ENCODE assay signal across 18 cellular contexts in genomic region chr22:38645430-38645829, GRCh38.
"Had no signal": no experiment of that assay in that cellular context is flagged by ENCODE, and none has a peak within 500 bp of the region (broad histone marks: within the 10 kb centered on the region; RNA-seq: fewer than 3 reads in every experiment).

No MANE protein-coding gene starts in this region.

- H3K9ac ChIP-seq: neural progenitor cell had no signal

- H3K27me3 ChIP-seq: gastrocnemius medialis, heart right ventricle, left lung, neural progenitor cell, ovary, stomach, uterus had no signal

- H3K4me1 ChIP-seq: gastrocnemius medialis, heart right ventricle, left lung, lower lobe of right lung, neural progenitor cell, stomach, uterus had no signal

- DNase-seq: gastrocnemius medialis; heart right ventricle; hypothalamus; left lung; lower lobe of right lung; mesenchymal stem cell; midbrain; nucleus accumbens; ovary; right cardiac atrium; small intestine; stimulated activated CD4-positive, alpha-beta T cell treated with anti-CD3 and anti-CD28 coated beads, Interleukin-12 subunit alpha, Interleukin-12 subunit beta, amount 100 ng/mL, for 4 hours; stimulated activated naive CD4-positive, alpha-beta T cell; stomach; substantia nigra; uterus had no signal

- H3K4me2 ChIP-seq: neural progenitor cell had no signal

- H3K9me3 ChIP-seq: gastrocnemius medialis, heart right ventricle, left lung, lower lobe of right lung, ovary, stomach, thoracic aorta, uterus had no signal

- H3K27ac ChIP-seq: gastrocnemius medialis, heart right ventricle, left lung, lower lobe of right lung, neural progenitor cell, ovary, stomach, thoracic aorta, uterus had no signal

- H2AFZ ChIP-seq: neural progenitor cell had no signal

- H3K36me3 ChIP-seq: gastrocnemius medialis, heart right ventricle, left lung, lower lobe of right lung, neural progenitor cell, ovary, stomach, thoracic aorta, uterus had no signal

- H3K4me3 ChIP-seq: gastrocnemius medialis, heart right ventricle, left lung, lower lobe of right lung, neural progenitor cell, ovary, stomach, thoracic aorta, uterus had no signal
